23 cellular contexts compared by ENCODE assay signal in genomic region chr14:23613242-23614070, GRCh38. TPM values are rescaled to one million over a fixed set of nuclear protein-coding genes. Genes with fewer than 3 reads are reported as not detected.
DNase-seq lines count a peak whose midpoint lies in the region; ATAC-seq, FAIRE-seq and TF ChIP-seq lines count a peak whose summit lies in the region.
"Had no signal": no experiment of that assay in that cellular context is flagged by ENCODE, and none has a peak within 500 bp of the region (broad histone marks: within the 10 kb centered on the region; RNA-seq: fewer than 3 reads in every experiment).

No MANE protein-coding gene starts in this region.

- CTCF ChIA-PET in A549 (lab: Yijun Ruan, JAX) = interaction anchor here (0.9 to 3.5 kb wide), 5 partner anchors 10 to 341 kb away, joined by 3 to 23 read pairs (median 3); partner anchors contain the start of gene DHRS4

- H3K27ac ChIP-seq in A549 (no peak overlapping the region), substantia nigra (ENCODE audit: low read depth, low read length, poor library complexity, severe bottlenecking) (no peak overlapping the region)
- H3K27ac ChIP-seq: right atrium auricular region, vagina had no signal

- H3K4me3 ChIP-seq in A549 = no peak overlapping the region
- H3K4me3 ChIP-seq: right atrium auricular region, vagina had no signal

- no peaks in the 10 kb centered on the region for H3K36me3 Mint-ChIP-seq in effector memory CD8-positive, alpha-beta T cell (ENCODE audit: insufficient read depth)

- TF ChIP-seq POLR2A in A549 (IDR thresholded peaks at IDR 0.05; ENCODE audit: low read length) = no peak

- H3K9me3 ChIP-seq in A549 = 0 out of 3 replicates have a peak, but pooled peaks cover 2% of the 10 kb centered on the region
- H3K9me3 ChIP-seq: BE2C, Caco-2, right atrium auricular region, vagina had no signal

- TF ChIP-seq CTCF in A549 (IDR thresholded peaks at IDR 0.05) = no peak

- no peak for TF ChIP-seq EP300 in A549 (IDR thresholded peaks at IDR 0.05)

- no peak overlapping the region for H3K4me3 Mint-ChIP-seq in effector memory CD8-positive, alpha-beta T cell
- H3K4me3 Mint-ChIP-seq: activated naive CD8-positive, alpha-beta T cell treated with anti-CD3 and anti-CD28 coated beads, Interleukin-2, amount 10 ng/mL, durations not matched to agents 7 days and 5 days; activated T-helper 17 cell treated with anti-CD3 and anti-CD28 coated beads, Interleukin-2, amount 50 U/mL, for 72 hours; H9 had no signal

- DNase-seq in A549 (ENCODE audit: low read depth in 1 of 2, low spot score in 1 of 2) (no peak), mucosa of gallbladder (ENCODE audit: low spot score) (peak; percentile 32), substantia nigra (lab: John Stamatoyannopoulos, UW) (no peak), NCI-H2171 treated with DMSO at 0.1 percent for 48 hours (lab: John Stamatoyannopoulos, UW) (no peak), SKM-1 (lab: John Stamatoyannopoulos, UW; ENCODE audit: unreplicated experiment) (no peak)
- DNase-seq in effector memory CD8-positive, alpha-beta T cell = no peak
- DNase-seq: activated CD4-positive, alpha-beta T cell treated with anti-CD3 and anti-CD28 coated beads for 48 hours; activated naive CD8-positive, alpha-beta T cell treated with anti-CD3 and anti-CD28 coated beads, Interleukin-2, amount 10 ng/mL, durations not matched to agents 7 days and 5 days; BE2C; Caco-2; H9; KBM-7; left ventricle myocardium superior; NCI-H146; NCI-H774; occipital lobe had no signal

- H3K4me1 Mint-ChIP-seq in effector memory CD8-positive, alpha-beta T cell (ENCODE audit: low read depth in 2 of 2) = peaks cover 21 to 24% of the 10 kb centered on the region in 2 donors
- H3K4me1 Mint-ChIP-seq: H9 had no signal

- 29% methylated on average over 6 of the region's 6 CpGs for WGBS in A549 (ENCODE audit: missing lambda C conversion rate)

- H3K9me3 Mint-ChIP-seq in effector memory CD8-positive, alpha-beta T cell = no peaks in the 10 kb centered on the region

- POLR2A ChIA-PET in A549 (lab: Yijun Ruan, JAX) = no interaction called here

- no peak for TF ChIP-seq RAD21 in A549 (conservative IDR thresholded peaks at IDR 0.05 in 1 of 2, IDR thresholded peaks at IDR 0.05 in 1 of 2)

- peak overlapping the region; percentile 33; the same call in 1 of the 3 replicates for H3K4me2 ChIP-seq in A549

- peaks cover 11% of the 10 kb centered on the region; the same call in 2 of the 3 replicates for H3K4me1 ChIP-seq in A549
- H3K4me1 ChIP-seq: BE2C, right atrium auricular region, vagina had no signal

- H3K27me3 Mint-ChIP-seq in effector memory CD8-positive, alpha-beta T cell = peaks cover 5 to 9% of the 10 kb centered on the region in 2 donors
- H3K27me3 Mint-ChIP-seq: activated T-helper 17 cell treated with anti-CD3 and anti-CD28 coated beads, Interleukin-2, amount 50 U/mL, for 72 hours had no signal

- peak overlapping the region; percentile 15 to 39 for H3K27ac Mint-ChIP-seq in effector memory CD8-positive, alpha-beta T cell
- H3K27ac Mint-ChIP-seq: H9 had no signal

- ATAC-seq in A549 = no peak
- ATAC-seq in effector memory CD8-positive, alpha-beta T cell (replicated peaks) = no peak
- ATAC-seq: activated T-helper 17 cell treated with anti-CD3 and anti-CD28 coated beads, Interleukin-2, amount 50 U/mL, for 72 hours; left ventricle myocardium superior; Right ventricle myocardium inferior had no signal

- FAIRE-seq in A549 (lab: Jason Lieb, UNC) = no peak
- FAIRE-seq: endometrium had no signal

TF ChIP-seq in A549, 52 proteins besides CTCF, POLR2A, EP300 and RAD21:
- TF ChIP-seq MAX (IDR thresholded peaks at IDR 0.05) (no peak), FOXS1 (CRISPR knock-in tag; IDR thresholded peaks at IDR 0.05) (no peak), CBX2 (IDR thresholded peaks at IDR 0.05; ENCODE audit: borderline replicate concordance, low read depth) (no peak), BHLHE40 (IDR thresholded peaks at IDR 0.05; ENCODE audit: low read depth, low read length) (no peak), MYC (IDR thresholded peaks at IDR 0.05; ENCODE audit: borderline replicate concordance, low read length) (no peak), PBX3 (IDR thresholded peaks at IDR 0.05) (no peak), FOSB (CRISPR knock-in tag; IDR thresholded peaks at IDR 0.05) (no peak), SREBF2 (IDR thresholded peaks at IDR 0.05) (no peak), FOSL2 (IDR thresholded peaks at IDR 0.05) (no peak), FOSL2 (CRISPR knock-in tag; IDR thresholded peaks at IDR 0.05) (no peak), BCL3 (IDR thresholded peaks at IDR 0.05) (no peak), CEBPB (IDR thresholded peaks at IDR 0.05) (no peak), CBX8 (IDR thresholded peaks at IDR 0.05) (no peak), KDM1A (IDR thresholded peaks at IDR 0.05; ENCODE audit: low read depth) (no peak), HOXA7 (CRISPR knock-in tag; IDR thresholded peaks at IDR 0.05) (no peak), ZSCAN20 (CRISPR knock-in tag; IDR thresholded peaks at IDR 0.05) (no peak), CHD4 (IDR thresholded peaks at IDR 0.05; ENCODE audit: borderline replicate concordance) (no peak), EHMT2 (IDR thresholded peaks at IDR 0.05; ENCODE audit: low read depth) (no peak), MAZ (IDR thresholded peaks at IDR 0.05; ENCODE audit: borderline replicate concordance, low read depth, low read length) (no peak)

RNA-seq across cellular contexts. Expression of gene DHRS2, which starts 22.7 kb away (rescaled TPM):
- polyA plus RNA-seq in A549 (2011; rRNA removed) (8.6 and 10.7 TPM in 2 replicates), A549 (2017; fragmentation: RNase III; extraction: RNeasy Plus Mini Kit Qiagen cat#74134 plus additional on column Dnase treatment) (2.3 to 3.4 TPM (median 3.2 TPM) in 3 replicates)
- polyA plus RNA-seq in A549 (2012; cell fraction: cytosol; rRNA removed) = 5.9 and 6.6 TPM in 2 replicates
- polyA plus RNA-seq in A549 (2012; cell fraction: nucleus; rRNA removed) = 7.7 and 10.7 TPM in 2 replicates
- 6.6 and 8.2 TPM in 2 replicates for polyA minus RNA-seq in A549 (2011; rRNA and poly(A)+ RNA removed)
- 0.43 TPM for total RNA-seq in mucosa of gallbladder
- total RNA-seq: left ventricle myocardium superior, right atrium auricular region, Right ventricle myocardium inferior had no signal

RNA-seq across cellular contexts. Expression of gene JPH4, which starts 34.9 kb away (rescaled TPM):
- 0.03 and 0.05 TPM in 2 replicates for polyA plus RNA-seq in A549 (2011; rRNA removed)
- 0.01 and 0.03 TPM in 2 replicates for polyA plus RNA-seq in A549 (2012; cell fraction: cytosol; rRNA removed)
- 0.06 and 0.11 TPM in 2 replicates for polyA plus RNA-seq in A549 (2012; cell fraction: nucleus; rRNA removed)
- 0.03 TPM in 1 of 3 replicates, not detected in the others for polyA plus RNA-seq in A549 (2017; fragmentation: RNase III; extraction: RNeasy Plus Mini Kit Qiagen cat#74134 plus additional on column Dnase treatment)
- 0.04 and 0.10 TPM in 2 replicates for polyA minus RNA-seq in A549 (2011; rRNA and poly(A)+ RNA removed)
- 1.2 TPM for total RNA-seq in mucosa of gallbladder
- total RNA-seq: A172; activated naive CD8-positive, alpha-beta T cell treated with anti-CD3 and anti-CD28 coated beads, Interleukin-2, amount 10 ng/mL, durations not matched to agents 7 days and 5 days; activated T-helper 17 cell treated with anti-CD3 and anti-CD28 coated beads, Interleukin-2, amount 50 U/mL, for 72 hours; Caco-2; myocyte had no signal

RNA-seq across cellular contexts. Expression of gene AP1G2, which starts 45.9 kb away (rescaled TPM):
- polyA plus RNA-seq in A549 (2011; rRNA removed) (83.7 and 122 TPM in 2 replicates), A549 (2017; fragmentation: RNase III; extraction: RNeasy Plus Mini Kit Qiagen cat#74134 plus additional on column Dnase treatment) (60.3 to 83.9 TPM (median 80.6 TPM) in 3 replicates)
- 110 and 119 TPM in 2 replicates for polyA plus RNA-seq in A549 (2012; cell fraction: cytosol; rRNA removed)
- polyA plus RNA-seq in A549 (2012; cell fraction: nucleus; rRNA removed) = 819 and 947 TPM in 2 replicates
- polyA minus RNA-seq in A549 (2011; rRNA and poly(A)+ RNA removed) = 151 and 171 TPM in 2 replicates
- total RNA-seq in mucosa of gallbladder = 294 TPM

RNA-seq across cellular contexts. Expression of gene THTPA, which starts 57.4 kb away (rescaled TPM):
- polyA plus RNA-seq in A549 (2011; rRNA removed) (8.1 and 15.3 TPM in 2 replicates), A549 (2017; fragmentation: RNase III; extraction: RNeasy Plus Mini Kit Qiagen cat#74134 plus additional on column Dnase treatment) (21.0 to 24.0 TPM (median 23.9 TPM) in 3 replicates)
- 15.3 and 16.9 TPM in 2 replicates for polyA plus RNA-seq in A549 (2012; cell fraction: cytosol; rRNA removed)
- polyA plus RNA-seq in A549 (2012; cell fraction: nucleus; rRNA removed) = 20.6 and 26.5 TPM in 2 replicates
- 12.2 and 12.5 TPM in 2 replicates for polyA minus RNA-seq in A549 (2011; rRNA and poly(A)+ RNA removed)
- 29.1 TPM for total RNA-seq in mucosa of gallbladder
